7 cellular contexts compared by ENCODE assay signal in the genomic region with DNA sequence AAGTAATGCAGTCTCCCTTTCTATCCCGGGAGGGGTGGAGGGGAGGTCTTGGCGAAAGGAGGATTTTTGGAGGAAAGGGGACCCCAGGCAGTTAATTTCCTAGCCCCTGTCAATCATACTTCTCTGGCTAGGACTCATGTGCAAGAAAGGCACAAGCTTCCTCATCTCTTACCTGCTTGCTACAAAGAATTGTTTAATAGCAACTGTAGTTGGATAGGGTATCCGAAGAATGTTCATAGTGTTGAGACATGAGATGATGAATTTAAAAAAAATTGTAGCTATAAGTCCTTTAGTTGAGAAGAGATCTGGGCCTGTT. TPM values are rescaled to one million over a fixed set of nuclear protein-coding genes. Genes with fewer than 3 reads are reported as not detected.
DNase-seq lines count a peak whose midpoint lies in the region; ATAC-seq and TF ChIP-seq lines count a peak whose summit lies in the region.

No MANE protein-coding gene starts in this region.

- no peaks in the 10 kb centered on the region for H3K27me3 Mint-ChIP-seq in HFFc6 (ENCODE audit: insufficient read depth)
- H3K27me3 Mint-ChIP-seq in stimulated activated naive CD8-positive, alpha-beta T cell treated with anti-CD3 and anti-CD28 coated beads, Interleukin-15, amount 100 ng/mL, for 72 hours: no peaks in the 10 kb centered on the region

- peaks cover 25% of the 10 kb centered on the region for H3K36me3 Mint-ChIP-seq in HFFc6 (ENCODE audit: low read depth)

- H3K4me3 ChIP-seq in WI38 (ENCODE audit: low read depth, low read length): peak overlapping the region; percentile 97
- peak overlapping the region; percentile 92 for H3K4me3 ChIP-seq in iPS-11a (ENCODE audit: low read depth, low read length)

- H3K4me3 Mint-ChIP-seq in HFFc6: peak overlapping the region; percentile 92
- H3K4me3 Mint-ChIP-seq in stimulated activated naive CD8-positive, alpha-beta T cell treated with anti-CD3 and anti-CD28 coated beads, Interleukin-15, amount 100 ng/mL, for 72 hours: peak overlapping the region; percentile 85 to 95

- no peak for DNase-seq in HFFc6
- DNase-seq in stimulated activated naive CD8-positive, alpha-beta T cell treated with anti-CD3 and anti-CD28 coated beads, Interleukin-15, amount 100 ng/mL, for 72 hours: no peak
- DNase-seq in DMS153 (lab: John Stamatoyannopoulos, UW): no peak
- no peak for DNase-seq in NCI-H2029 treated with DMSO at 0.1 percent for 48 hours (lab: John Stamatoyannopoulos, UW)

- no peak for ATAC-seq in stimulated activated naive CD8-positive, alpha-beta T cell treated with anti-CD3 and anti-CD28 coated beads, Interleukin-15, amount 100 ng/mL, for 72 hours
- no peak for ATAC-seq in GM21619 (IDR thresholded peaks at IDR 0.05; ENCODE audit: unreplicated experiment)

- H3K27ac Mint-ChIP-seq in HFFc6: peak overlapping the region; percentile 71
- peak overlapping the region; percentile 88 to 97 for H3K27ac Mint-ChIP-seq in stimulated activated naive CD8-positive, alpha-beta T cell treated with anti-CD3 and anti-CD28 coated beads, Interleukin-15, amount 100 ng/mL, for 72 hours

- H3K4me1 Mint-ChIP-seq in HFFc6 (ENCODE audit: low read depth): peaks cover 43% of the 10 kb centered on the region
- peaks cover 30% of the 10 kb centered on the region for H3K4me1 Mint-ChIP-seq in stimulated activated naive CD8-positive, alpha-beta T cell treated with anti-CD3 and anti-CD28 coated beads, Interleukin-15, amount 100 ng/mL, for 72 hours

- TF ChIP-seq CTCF in HFFc6 (IDR thresholded peaks at IDR 0.05) (no peak), WI38 (IDR thresholded peaks at IDR 0.05; ENCODE audit: low read depth, low read length) (no peak)

- no peaks in the 10 kb centered on the region for H3K9me3 Mint-ChIP-seq in HFFc6
- no peaks in the 10 kb centered on the region for H3K9me3 Mint-ChIP-seq in stimulated activated naive CD8-positive, alpha-beta T cell treated with anti-CD3 and anti-CD28 coated beads, Interleukin-15, amount 100 ng/mL, for 72 hours

RNA-seq across cellular contexts. Expression of a gene that starts 0.5 kb away (rescaled TPM):
- 1 to 10 TPM; 4.9 to 9.8 (median 7.2) TPM for total RNA-seq in HFFc6 (2021; fragmentation: NEBNext Ultra II Directional; extraction: Animal tissue kit (Norgen Biotek cat#: 25700))

RNA-seq across cellular contexts. Expression of a gene that starts 0.8 kb away (rescaled TPM):
- total RNA-seq in HFFc6 (2021; fragmentation: NEBNext Ultra II Directional; extraction: Animal tissue kit (Norgen Biotek cat#: 25700)): 10 to 100 TPM; 17.1 to 28.9 (median 27.0) TPM

RNA-seq across cellular contexts. Expression of a gene that starts 53.5 kb away (rescaled TPM):
- total RNA-seq in HFFc6 (2021; fragmentation: NEBNext Ultra II Directional; extraction: Animal tissue kit (Norgen Biotek cat#: 25700)): 10 to 100 TPM; 30.6 to 35.6 (median 31.9) TPM

RNA-seq across cellular contexts. Expression of a gene that starts 53.7 kb away (rescaled TPM):
- total RNA-seq in HFFc6 (2021; fragmentation: NEBNext Ultra II Directional; extraction: Animal tissue kit (Norgen Biotek cat#: 25700)): 10 to 100 TPM; 11.9 to 18.3 (median 14.5) TPM
